Comparison of ENCODE assay signal across 9 cellular contexts in genomic region chr11:103609117-103610066, GRCh38.
DNase-seq lines count a peak whose midpoint lies in the region; ATAC-seq, FAIRE-seq and TF ChIP-seq lines count a peak whose summit lies in the region.
"Had no signal": no experiment of that assay in that cellular context is flagged by ENCODE, and none has a peak within 500 bp of the region (broad histone marks: within the 10 kb centered on the region; RNA-seq: fewer than 3 reads in every experiment).

No MANE protein-coding gene starts in this region.

- H3K4me1 Mint-ChIP-seq in T-helper 17 cell, result no peaks in the 10 kb centered on the region

- FAIRE-seq in keratinocyte (lab: Jason Lieb, UNC), result peak; percentile 98

- no peak overlapping the region for H3K27ac Mint-ChIP-seq in T-helper 17 cell

- peak overlapping the region; percentile 76 for H2AFZ ChIP-seq in keratinocyte (ENCODE audit: control insufficient read depth, low read length)

- WGBS in gastroesophageal sphincter (ENCODE audit: low coverage in 1 of 2), 2 donors, result 45 to 50% methylated on average over 2 of the region's 2 CpGs

- peaks cover 2% of the 10 kb centered on the region for H3K36me3 Mint-ChIP-seq in T-helper 17 cell (ENCODE audit: low read depth)

- dilution Hi-C loops in keratinocyte (cut with MboI; ENCODE audit: extremely low pct_ligation_motif_present, low sequenced_read_pairs), result no loop called here

- H3K4me3 Mint-ChIP-seq in T-helper 17 cell, result no peak overlapping the region

- H3K36me3 ChIP-seq in BE2C (no peaks in the 10 kb centered on the region), adipocyte (ENCODE audit: control insufficient read depth, insufficient read depth, low read length, severe bottlenecking) (no peaks in the 10 kb centered on the region), keratinocyte (ENCODE audit: control insufficient read depth in 2 of 2, extremely low read depth in 1 of 2, insufficient read depth in 2 of 2, low read length in 2 of 2) (no peaks in the 10 kb centered on the region), gastroesophageal sphincter (no peaks in the 10 kb centered on the region)

- H3K9ac ChIP-seq in adipocyte (ENCODE audit: low read length) (peak overlapping the region; percentile 73), keratinocyte (ENCODE audit: control insufficient read depth, extremely low read depth, insufficient read depth, low read length) (no peak overlapping the region)

- no peaks in the 10 kb centered on the region for H3K27me3 ChIP-seq in BE2C
- H3K27me3 ChIP-seq in adipocyte (replicated peaks; ENCODE audit: control insufficient read depth, insufficient read depth, low read length), result no peaks in the 10 kb centered on the region
- H3K27me3 ChIP-seq in keratinocyte (ENCODE audit: control insufficient read depth, extremely low read depth, insufficient read depth, low read length), result no peaks in the 10 kb centered on the region
- H3K27me3 ChIP-seq in gastroesophageal sphincter, result no peaks in the 10 kb centered on the region

- no peaks in the 10 kb centered on the region for H3K4me1 ChIP-seq in BE2C
- peaks cover 38% of the 10 kb centered on the region for H3K4me1 ChIP-seq in adipocyte (ENCODE audit: control insufficient read depth, insufficient read depth, low read length)
- H3K4me1 ChIP-seq in keratinocyte (ENCODE audit: control insufficient read depth, extremely low read depth, insufficient read depth, low read length), result peaks cover 16% of the 10 kb centered on the region
- H3K4me1 ChIP-seq in gastroesophageal sphincter, result no peaks in the 10 kb centered on the region

- H3K9me1 ChIP-seq in keratinocyte (ENCODE audit: control insufficient read depth, extremely low read depth, insufficient read depth, low read length), result no peaks in the 10 kb centered on the region

- no peaks in the 10 kb centered on the region for H3K79me2 ChIP-seq in keratinocyte (ENCODE audit: control insufficient read depth, insufficient read depth, low read length)

- TF ChIP-seq EP300 in gastroesophageal sphincter (IDR thresholded peaks at IDR 0.05), result no peak

- H3K4me2 ChIP-seq in keratinocyte (ENCODE audit: control insufficient read depth, extremely low read depth, insufficient read depth, low read depth, low read length), result peak overlapping the region; percentile 62

- no peak for DNase-seq in BE2C
- peak; percentile 51 for DNase-seq in HK-2 (ENCODE audit: unreplicated experiment)
- peak; percentile 84 for DNase-seq in adipocyte (ENCODE audit: low read depth)
- DNase-seq in keratinocyte (ENCODE audit: low read depth, low spot score), result peak; percentile 81
- no peak for DNase-seq in NCI-H345 treated with DMSO at 0.1 percent for 48 hours (lab: John Stamatoyannopoulos, UW; ENCODE audit: unreplicated experiment)
- no peak for DNase-seq in T-helper 17 cell
- DNase-seq: SHP77 treated with DMSO at 0.1 percent for 48 hours had no signal

- H3K4me3 ChIP-seq in BE2C (ENCODE audit: low read depth, low read length) (no peak overlapping the region), adipocyte (ENCODE audit: low read length) (peak overlapping the region; percentile 47), keratinocyte (ENCODE audit: control insufficient read depth in 2 of 3, extremely low read depth in 1 of 3, insufficient read depth in 2 of 3, low read depth in 1 of 3, low read length in 3 of 3) (peak overlapping the region in 1 of 3 experiments; percentile 36), gastroesophageal sphincter (no peak overlapping the region)

- H4K20me1 ChIP-seq in keratinocyte (ENCODE audit: control insufficient read depth, extremely low read depth, insufficient read depth, low read length), result no peaks in the 10 kb centered on the region

- peaks cover 40% of the 10 kb centered on the region for H3K27me3 Mint-ChIP-seq in T-helper 17 cell

- H3K9me3 ChIP-seq in BE2C, result no peaks in the 10 kb centered on the region
- H3K9me3 ChIP-seq in adipocyte (ENCODE audit: control insufficient read depth, low read length), result no peaks in the 10 kb centered on the region
- H3K9me3 ChIP-seq in keratinocyte (ENCODE audit: control insufficient read depth, low read depth, low read length), result no peaks in the 10 kb centered on the region
- no peaks in the 10 kb centered on the region for H3K9me3 ChIP-seq in T-helper 17 cell (ENCODE audit: control insufficient read depth, low read length, poor library complexity, severe bottlenecking)
- H3K9me3 ChIP-seq in gastroesophageal sphincter, result no peaks in the 10 kb centered on the region

- TF ChIP-seq POLR2A in gastroesophageal sphincter (IDR thresholded peaks at IDR 0.05), result no peak

- ATAC-seq in HG03378 (IDR thresholded peaks at IDR 0.05; ENCODE audit: unreplicated experiment), result no peak
- no peak for ATAC-seq in T-helper 17 cell
- no peak for ATAC-seq in gastroesophageal sphincter

- TF ChIP-seq CTCF in BE2C (IDR thresholded peaks at IDR 0.05; ENCODE audit: low read depth, low read length) (peak; percentile 58), keratinocyte (optimal IDR thresholded peaks at IDR 0.05 in 1 of 3, IDR thresholded peaks at IDR 0.05 in 1 of 3, conservative IDR thresholded peaks at IDR 0.05 in 1 of 3; ENCODE audit: extremely low read depth in 1 of 3, insufficient read depth in 2 of 3, low read length in 3 of 3) (peak; percentile 72 to 89 (median 73)), gastroesophageal sphincter (IDR thresholded peaks at IDR 0.05) (no peak)

- H3K27ac ChIP-seq in keratinocyte (ENCODE audit: control insufficient read depth, insufficient read depth, low read length) (peak overlapping the region; percentile 36), gastroesophageal sphincter (no peak overlapping the region)

Comparison
In these comparisons a context has a peak if more than half of its experiments do, and no peak if none do; other contexts are left out.
1. DNase-seq: peak in HK-2 (single experiment), adipocyte (single experiment) and keratinocyte (single experiment); none in BE2C (single experiment), NCI-H345 treated with DMSO at 0.1 percent for 48 hours (single experiment) and T-helper 17 cell (0 of 3).
2. CTCF ChIP-seq: peak in BE2C (single experiment) and keratinocyte (3 of 3); none in gastroesophageal sphincter (0 of 4).